Comparison of ENCODE assay signal across 8 cellular contexts in genomic region chr1:145965119-145965744, GRCh38. TPM values are rescaled to one million over a fixed set of nuclear protein-coding genes. Genes with fewer than 3 reads are reported as not detected.
A peak's percentile ranks its signal among the peaks of the same experiment; 100 is the strongest.
DNase-seq lines count a peak whose midpoint lies in the region; ATAC-seq and TF ChIP-seq lines count a peak whose summit lies in the region.

No MANE protein-coding gene starts in this region.

- no peaks in the 10 kb centered on the region for H3K9me3 ChIP-seq in SU-DHL-6 (ENCODE audit: insufficient read depth, low read length)
- peaks cover 6% of the 10 kb centered on the region for H3K9me3 ChIP-seq in psoas muscle

- H3K4me1 ChIP-seq in psoas muscle: peaks cover 34% of the 10 kb centered on the region

- no peaks in the 10 kb centered on the region for H4K20me1 ChIP-seq in SU-DHL-6 (ENCODE audit: low read depth, low read length)

- peak overlapping the region; percentile 73 for H2AFZ ChIP-seq in SU-DHL-6 (ENCODE audit: low read depth, low read length, severe bottlenecking)

- H3K9ac ChIP-seq in SU-DHL-6 (ENCODE audit: low read length): peak overlapping the region; percentile 65

- peaks cover 11% of the 10 kb centered on the region; the same call in 1 of the 2 replicates for H3F3A ChIP-seq in SU-DHL-6 (ENCODE audit: insufficient read depth)

- no peaks in the 10 kb centered on the region for H3K79me2 ChIP-seq in SU-DHL-6 (ENCODE audit: insufficient read depth, low read length)

- H3K27me3 ChIP-seq in GM06990 (replicated peaks; ENCODE audit: control insufficient read depth, insufficient read depth, low read length): no peaks in the 10 kb centered on the region
- H3K27me3 ChIP-seq in SU-DHL-6 (ENCODE audit: low read length): no peaks in the 10 kb centered on the region
- H3K27me3 ChIP-seq in psoas muscle (ENCODE audit: insufficient read depth in 3 of 3, low read length in 2 of 3): no peaks in the 10 kb centered on the region

- H3K4me3 ChIP-seq in GM06990 (replicated peaks; ENCODE audit: low read depth, low read length) (peak overlapping the region; percentile 84), SU-DHL-6 (ENCODE audit: insufficient read depth, low read length, poor library complexity, severe bottlenecking) (peak overlapping the region; percentile 71), fibroblast of mammary gland (ENCODE audit: control insufficient read depth, low read depth, low read length) (peak overlapping the region; percentile 90), psoas muscle (peak overlapping the region; percentile 85)

- intact Hi-C loops in psoas muscle (cut with DNase I): loop anchor here in 1 of 2 donors (5.0 kb wide), 1 partner anchor 78 kb away; the partner anchor contains the start of gene ANKRD35

- ATAC-seq in psoas muscle (no peak), HG02678 (IDR thresholded peaks at IDR 0.05; ENCODE audit: unreplicated experiment) (no peak)

- TF ChIP-seq CTCF in GM06990 (IDR thresholded peaks at IDR 0.05; ENCODE audit: insufficient read depth, low read length, poor library complexity, severe bottlenecking) (no peak), SU-DHL-6 (IDR thresholded peaks at IDR 0.05; ENCODE audit: insufficient read depth, low read length, poor library complexity, severe bottlenecking) (no peak), fibroblast of mammary gland (conservative IDR thresholded peaks at IDR 0.05; ENCODE audit: control insufficient read depth, insufficient read depth, low read depth, low read length) (no peak), psoas muscle (IDR thresholded peaks at IDR 0.05) (no peak)

- H3K36me3 ChIP-seq in GM06990 (ENCODE audit: control insufficient read depth, insufficient read depth, low read length) (no peaks in the 10 kb centered on the region), SU-DHL-6 (ENCODE audit: low read length) (no peaks in the 10 kb centered on the region), psoas muscle (ENCODE audit: insufficient read depth in 1 of 2, low read depth in 1 of 2) (peaks cover 0 to 6% of the 10 kb centered on the region in 2 donors)

- 0 to 3% (median 1%) methylated on average over 5 of the region's 5 CpGs for WGBS in psoas muscle, 3 donors

- DNase-seq in GM06990 (ENCODE audit: extremely low read depth, insufficient read length) (no peak), fibroblast of mammary gland (ENCODE audit: low read depth) (no peak), psoas muscle (no peak), ureter (ENCODE audit: low spot score) (no peak), middle frontal gyrus (ENCODE audit: extremely low spot score, low spot score) (no peak), superior temporal gyrus (ENCODE audit: extremely low spot score) (no peak)

- peak overlapping the region; percentile 76 for H3K4me2 ChIP-seq in SU-DHL-6 (ENCODE audit: low read depth, low read length, poor library complexity, severe bottlenecking)

- H3K9me2 ChIP-seq in SU-DHL-6 (replicated peaks; ENCODE audit: insufficient read depth, low read length): no peaks in the 10 kb centered on the region

- no peak overlapping the region for H3K27ac ChIP-seq in SU-DHL-6 (ENCODE audit: low read depth, low read length)
- peak overlapping the region; percentile 86 for H3K27ac ChIP-seq in psoas muscle

RNA-seq across cellular contexts. Expression of gene POLR3GL, which starts 0.7 kb away (rescaled TPM):
- 10 to 100 TPM; 30.5 to 62.5 (median 48.9) TPM for total RNA-seq in psoas muscle
- 100 to 1,000 TPM in 1 of 3 donors, 10 to 100 TPM in 2; 59.9 to 139 (median 98.1) TPM for polyA plus RNA-seq in psoas muscle
- total RNA-seq in ureter: 21.0 TPM

RNA-seq across cellular contexts. Expression of gene ANKRD34A, which starts 0.9 kb away (rescaled TPM):
- total RNA-seq in psoas muscle: 10 to 100 TPM in 1 of 4 donors, 1 to 10 TPM in 2, under 1 TPM in 1; 0.42 to 12.3 (median 4.9) TPM
- polyA plus RNA-seq in psoas muscle: 10 to 100 TPM in 1 of 3 donors, 1 to 10 TPM in 2; 6.6 to 14.7 (median 7.4) TPM
- total RNA-seq in ureter: 0.47 TPM

RNA-seq across cellular contexts. Expression of gene LIX1L, which starts 7.4 kb away (rescaled TPM):
- total RNA-seq in psoas muscle (10 to 100 TPM; 14.6 to 59.7 (median 38.0) TPM), ureter (24.7 TPM)
- 10 to 100 TPM; 23.5 to 36.9 (median 28.1) TPM for polyA plus RNA-seq in psoas muscle

RNA-seq across cellular contexts. Expression of gene TXNIP, which starts 31.1 kb away (rescaled TPM):
- total RNA-seq in psoas muscle: 1,000 to 10,000 TPM in 3 of 4 donors, 100 to 1,000 TPM in 1; 887 to 2,747 (median 1,374) TPM
- 1,000 to 10,000 TPM; 1,253 to 1,929 (median 1,863) TPM for polyA plus RNA-seq in psoas muscle
- 744 TPM for total RNA-seq in ureter

RNA-seq across cellular contexts. Expression of gene RBM8A, which starts 37.9 kb away (rescaled TPM):
- total RNA-seq in psoas muscle: 100 to 1,000 TPM in 3 of 4 donors, 10 to 100 TPM in 1; 82.9 to 254 (median 174) TPM
- 100 to 1,000 TPM; 193 to 527 (median 243) TPM for polyA plus RNA-seq in psoas muscle
- 141 TPM for total RNA-seq in ureter
